In the genomic region with DNA sequence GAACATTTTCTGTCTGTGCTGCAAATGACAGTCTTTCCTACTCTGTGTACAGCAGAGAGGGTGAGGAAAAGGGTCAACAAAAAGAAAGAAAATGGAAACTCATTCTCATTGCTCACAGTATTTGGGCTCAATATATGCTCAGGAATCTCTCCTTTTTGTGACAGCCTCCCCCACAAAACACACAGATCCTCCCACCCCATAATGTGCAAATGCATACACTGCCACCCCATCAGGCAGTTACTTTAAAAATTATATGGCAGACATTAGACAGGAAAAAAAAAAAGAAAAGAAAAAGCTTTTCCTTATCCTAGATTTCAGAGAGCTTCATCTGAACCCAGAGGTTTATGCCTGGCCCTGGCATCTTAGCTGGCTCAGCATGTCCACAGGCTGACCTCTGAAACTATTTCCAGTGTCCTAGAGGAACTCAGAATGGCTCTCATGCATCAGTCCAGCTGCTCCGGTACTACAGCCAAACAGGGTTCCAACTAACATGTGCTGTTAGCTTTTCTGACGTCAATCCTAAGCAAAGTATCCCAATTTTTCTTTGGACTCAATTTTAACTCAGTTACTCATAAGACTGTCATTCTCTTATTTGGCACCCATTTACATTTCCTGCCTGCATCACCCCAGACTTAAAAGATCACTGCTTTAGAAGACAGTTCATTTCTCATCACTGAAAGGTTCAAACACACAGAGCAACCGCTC, we compare ENCODE assay signal across 8 cellular contexts.
DNase-seq lines count a peak whose midpoint lies in the region; ATAC-seq, FAIRE-seq and TF ChIP-seq lines count a peak whose summit lies in the region.

No MANE protein-coding gene starts in this region.

- peak overlapping the region; percentile 78 for H3K4me2 ChIP-seq in A549

- ATAC-seq in A549 = peak; percentile 89 to 91
- no peak for ATAC-seq in HG02884 (IDR thresholded peaks at IDR 0.05; ENCODE audit: unreplicated experiment)
- no peak for ATAC-seq in GM21619 (IDR thresholded peaks at IDR 0.05; ENCODE audit: unreplicated experiment)
- ATAC-seq in HG03457 (IDR thresholded peaks at IDR 0.05; ENCODE audit: unreplicated experiment) = no peak

- 3% methylated on average over 3 of the region's 3 CpGs for WGBS in A549 (ENCODE audit: missing lambda C conversion rate)

- H3K9me3 ChIP-seq in A549 (no peaks in the 10 kb centered on the region), muscle layer of colon (ENCODE audit: low read length) (no peaks in the 10 kb centered on the region)

- no peaks in the 10 kb centered on the region for H3K36me3 ChIP-seq in muscle layer of colon (ENCODE audit: insufficient read depth, low read length)

- TF ChIP-seq EP300 in A549 (IDR thresholded peaks at IDR 0.05) = peak; percentile 75 to 88; a peak in 3 of 5 replicates

- CTCF ChIA-PET in A549 (lab: Yijun Ruan, JAX) = interaction anchor here (0.6 to 1.1 kb wide), 3 partner anchors 11 to 153 kb away, joined by 3 to 4 read pairs (median 3); no protein-coding TSS in a partner anchor

- POLR2A ChIA-PET in A549 (lab: Yijun Ruan, JAX) = interaction anchor here (0.6 to 1.5 kb wide), 4 partner anchors 9 to 20 kb away, joined by 3 to 6 read pairs (median 4); no protein-coding TSS in a partner anchor

- peak in 1 of 2 experiments; percentile 44; a peak in 3 of 5 replicates for TF ChIP-seq RAD21 in A549 (conservative IDR thresholded peaks at IDR 0.05 in 1 of 2, IDR thresholded peaks at IDR 0.05 in 1 of 2)

- peaks cover 91% of the 10 kb centered on the region for H3K4me1 ChIP-seq in A549
- peaks cover 53% of the 10 kb centered on the region for H3K4me1 ChIP-seq in muscle layer of colon (ENCODE audit: insufficient read depth, low read length)

- TF ChIP-seq POLR2A in A549 (IDR thresholded peaks at IDR 0.05; ENCODE audit: low read length) = no peak

- H3K27me3 ChIP-seq in dorsolateral prefrontal cortex (no peaks in the 10 kb centered on the region), muscle layer of colon (ENCODE audit: control insufficient read depth in 1 of 2, insufficient read depth in 2 of 2, low read length in 2 of 2) (no peaks in the 10 kb centered on the region)

- no peak for TF ChIP-seq CTCF in A549 (IDR thresholded peaks at IDR 0.05)
- no peak for TF ChIP-seq CTCF in dorsolateral prefrontal cortex (IDR thresholded peaks at IDR 0.05 in 54 of 56, conservative IDR thresholded peaks at IDR 0.05 in 2 of 56; ENCODE audit: low read depth in 1 of 56, partially characterized antibody in 56 of 56)

- peak in 1 of 2 experiments; percentile 85 for DNase-seq in A549 (ENCODE audit: low read depth in 1 of 2, low spot score in 1 of 2)
- peak; percentile 89 for DNase-seq in NCI-H226
- peak in 1 of 10 donors; percentile 28 for DNase-seq in dorsolateral prefrontal cortex
- DNase-seq in NCI-H524 treated with DMSO at 0.1 percent for 48 hours (lab: John Stamatoyannopoulos, UW) = no peak

- intact Hi-C loops in dorsolateral prefrontal cortex (cut with DNase I) = no loop called here

- no peak overlapping the region for H3K4me3 ChIP-seq in A549
- H3K4me3 ChIP-seq in dorsolateral prefrontal cortex = peak overlapping the region in 3 of 59 donors; percentile 3 to 21 (median 12)
- peak overlapping the region in 1 of 2 donors; percentile 13 for H3K4me3 ChIP-seq in muscle layer of colon (ENCODE audit: low read depth in 1 of 2, low read length in 2 of 2)

- H3K27ac ChIP-seq in A549 (peak overlapping the region; percentile 79 to 88), dorsolateral prefrontal cortex (peak overlapping the region in 39 of 59 donors; percentile 1 to 79 (median 52)), muscle layer of colon (ENCODE audit: low read depth, low read length) (peak overlapping the region; percentile 77)

- no peak for FAIRE-seq in A549 (lab: Jason Lieb, UNC)

- H3K9ac ChIP-seq in muscle layer of colon (ENCODE audit: low read length) = no peak overlapping the region

TF ChIP-seq in A549, 52 proteins besides CTCF, POLR2A, EP300 and RAD21 (continues in another document):
- no peak for TF ChIP-seq MAZ (IDR thresholded peaks at IDR 0.05; ENCODE audit: borderline replicate concordance, low read depth, low read length)
- TF ChIP-seq CHD2 (IDR thresholded peaks at IDR 0.05; ENCODE audit: low read length, partially characterized antibody) = no peak
- TF ChIP-seq HES2 (IDR thresholded peaks at IDR 0.05) = no peak
- TF ChIP-seq CHD4 (IDR thresholded peaks at IDR 0.05; ENCODE audit: borderline replicate concordance) = no peak
- no peak for TF ChIP-seq NFE2L2 (conservative IDR thresholded peaks at IDR 0.05; ENCODE audit: low read length)
- TF ChIP-seq JUN (IDR thresholded peaks at IDR 0.05) = peak; percentile 58 to 87; a peak in 4 of 5 replicates
- TF ChIP-seq SREBF2 (IDR thresholded peaks at IDR 0.05) = no peak
- TF ChIP-seq SMC3 (IDR thresholded peaks at IDR 0.05) = peak; percentile 31; the same call in 1 of the 3 replicates
- peak; percentile 91 for TF ChIP-seq JUNB (IDR thresholded peaks at IDR 0.05)
- TF ChIP-seq, protein P1, sequence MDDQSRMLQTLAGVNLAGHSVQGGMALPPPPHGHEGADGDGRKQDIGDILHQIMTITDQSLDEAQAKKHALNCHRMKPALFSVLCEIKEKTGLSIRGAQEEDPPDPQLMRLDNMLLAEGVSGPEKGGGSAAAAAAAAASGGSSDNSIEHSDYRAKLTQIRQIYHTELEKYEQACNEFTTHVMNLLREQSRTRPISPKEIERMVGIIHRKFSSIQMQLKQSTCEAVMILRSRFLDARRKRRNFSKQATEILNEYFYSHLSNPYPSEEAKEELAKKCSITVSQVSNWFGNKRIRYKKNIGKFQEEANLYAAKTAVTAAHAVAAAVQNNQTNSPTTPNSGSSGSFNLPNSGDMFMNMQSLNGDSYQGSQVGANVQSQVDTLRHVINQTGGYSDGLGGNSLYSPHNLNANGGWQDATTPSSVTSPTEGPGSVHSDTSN (IDR thresholded peaks at IDR 0.05) = peak; percentile 56; the same call in 1 of the 2 replicates
- no peak for TF ChIP-seq EHF (CRISPR knock-in tag; IDR thresholded peaks at IDR 0.05)
- TF ChIP-seq RFX5 (IDR thresholded peaks at IDR 0.05) = no peak
- TF ChIP-seq ESRRA (IDR thresholded peaks at IDR 0.05; ENCODE audit: borderline replicate concordance, low read length) = no peak
- TF ChIP-seq CBX8 (IDR thresholded peaks at IDR 0.05) = no peak
- peak; percentile 83 for TF ChIP-seq MAX (IDR thresholded peaks at IDR 0.05)
- peak; percentile 88; the same call in 1 of the 2 replicates for TF ChIP-seq GATA3 (IDR thresholded peaks at IDR 0.05; ENCODE audit: borderline replicate concordance)
- TF ChIP-seq POLR2AphosphoS2 (conservative IDR thresholded peaks at IDR 0.05; ENCODE audit: low read length) = no peak
- TF ChIP-seq FOSL2 (IDR thresholded peaks at IDR 0.05) = peak; percentile 49; the same call in 1 of the 2 replicates
- peak; percentile 70 for TF ChIP-seq FOSL2 (CRISPR knock-in tag; IDR thresholded peaks at IDR 0.05)
- TF ChIP-seq ZSCAN20 (CRISPR knock-in tag; IDR thresholded peaks at IDR 0.05) = no peak
- no peak for TF ChIP-seq CBX2 (IDR thresholded peaks at IDR 0.05; ENCODE audit: borderline replicate concordance, low read depth)
- TF ChIP-seq, protein P2, sequence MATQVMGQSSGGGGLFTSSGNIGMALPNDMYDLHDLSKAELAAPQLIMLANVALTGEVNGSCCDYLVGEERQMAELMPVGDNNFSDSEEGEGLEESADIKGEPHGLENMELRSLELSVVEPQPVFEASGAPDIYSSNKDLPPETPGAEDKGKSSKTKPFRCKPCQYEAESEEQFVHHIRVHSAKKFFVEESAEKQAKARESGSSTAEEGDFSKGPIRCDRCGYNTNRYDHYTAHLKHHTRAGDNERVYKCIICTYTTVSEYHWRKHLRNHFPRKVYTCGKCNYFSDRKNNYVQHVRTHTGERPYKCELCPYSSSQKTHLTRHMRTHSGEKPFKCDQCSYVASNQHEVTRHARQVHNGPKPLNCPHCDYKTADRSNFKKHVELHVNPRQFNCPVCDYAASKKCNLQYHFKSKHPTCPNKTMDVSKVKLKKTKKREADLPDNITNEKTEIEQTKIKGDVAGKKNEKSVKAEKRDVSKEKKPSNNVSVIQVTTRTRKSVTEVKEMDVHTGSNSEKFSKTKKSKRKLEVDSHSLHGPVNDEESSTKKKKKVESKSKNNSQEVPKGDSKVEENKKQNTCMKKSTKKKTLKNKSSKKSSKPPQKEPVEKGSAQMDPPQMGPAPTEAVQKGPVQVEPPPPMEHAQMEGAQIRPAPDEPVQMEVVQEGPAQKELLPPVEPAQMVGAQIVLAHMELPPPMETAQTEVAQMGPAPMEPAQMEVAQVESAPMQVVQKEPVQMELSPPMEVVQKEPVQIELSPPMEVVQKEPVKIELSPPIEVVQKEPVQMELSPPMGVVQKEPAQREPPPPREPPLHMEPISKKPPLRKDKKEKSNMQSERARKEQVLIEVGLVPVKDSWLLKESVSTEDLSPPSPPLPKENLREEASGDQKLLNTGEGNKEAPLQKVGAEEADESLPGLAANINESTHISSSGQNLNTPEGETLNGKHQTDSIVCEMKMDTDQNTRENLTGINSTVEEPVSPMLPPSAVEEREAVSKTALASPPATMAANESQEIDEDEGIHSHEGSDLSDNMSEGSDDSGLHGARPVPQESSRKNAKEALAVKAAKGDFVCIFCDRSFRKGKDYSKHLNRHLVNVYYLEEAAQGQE (IDR thresholded peaks at IDR 0.05) = no peak
- TF ChIP-seq CEBPB (IDR thresholded peaks at IDR 0.05) = peak in 1 of 2 experiments; percentile 47; a peak in 2 of 4 replicates
- no peak for TF ChIP-seq HOXA7 (CRISPR knock-in tag; IDR thresholded peaks at IDR 0.05)
- no peak for TF ChIP-seq TP53 (CRISPR knock-in tag; IDR thresholded peaks at IDR 0.05)
- no peak for TF ChIP-seq ZNF302 (CRISPR knock-in tag; IDR thresholded peaks at IDR 0.05)
- TF ChIP-seq BCL3 (IDR thresholded peaks at IDR 0.05) = peak; percentile 49; the same call in 2 of the 3 replicates

Comparison
In these comparisons a context has a peak if more than half of its experiments do, and no peak if none do; other contexts are left out.
1. ATAC-seq: peak in A549 (2 of 2); none in HG02884 (single experiment), GM21619 (single experiment) and HG03457 (single experiment).
2. Peak in every context shown above with its lines, with median percentiles within 50 percentile points of each other: H3K27ac ChIP-seq.